Comparison of ENCODE assay signal across 29 cellular contexts in the genomic region with DNA sequence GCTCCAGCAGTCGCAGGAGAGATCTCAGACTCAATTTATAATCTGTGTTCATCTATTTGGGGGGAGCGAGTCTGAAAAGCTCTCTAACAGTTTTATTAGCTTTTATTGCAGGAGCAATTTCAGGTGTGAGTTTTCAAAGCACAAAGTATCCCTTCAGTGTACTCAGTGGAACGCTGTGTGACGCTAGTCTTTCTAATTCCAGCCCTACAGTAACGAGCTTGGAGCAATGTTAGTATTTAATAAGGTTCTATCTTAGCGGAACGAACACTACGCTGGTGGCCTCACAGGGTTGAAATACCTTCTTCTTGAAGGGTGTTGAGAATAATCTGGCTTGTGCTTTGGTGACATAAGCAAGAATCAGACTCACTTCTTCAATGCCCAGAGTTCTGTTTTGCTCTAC. TPM values are rescaled to one million over a fixed set of nuclear protein-coding genes. Genes with fewer than 3 reads are reported as not detected.
"Had no signal": no experiment of that assay in that cellular context is flagged by ENCODE, and none has a peak within 500 bp of the region (broad histone marks: within the 10 kb centered on the region; RNA-seq: fewer than 3 reads in every experiment).

No MANE protein-coding gene starts in this region.

- H3K4me3 Mint-ChIP-seq: activated CD4-positive, alpha-beta T cell treated with anti-CD3 and anti-CD28 coated beads, Interleukin-2, amount 10 ng/mL, durations not matched to agents 7 days and 5 days; activated CD8-positive, alpha-beta T cell treated with anti-CD3 and anti-CD28 coated beads for 36 hours; activated naive CD8-positive, alpha-beta T cell treated with anti-CD3 and anti-CD28 coated beads, Interleukin-2, amount 10 ng/mL, durations not matched to agents 7 days and 5 days; activated T-cell treated with anti-CD3 and anti-CD28 coated beads, Interleukin-2, amount 50 U/mL, for 72 hours had no signal

- ATAC-seq: activated CD8-positive, alpha-beta T cell treated with anti-CD3 and anti-CD28 coated beads for 36 hours; activated T-cell treated with anti-CD3 and anti-CD28 coated beads, Interleukin-2, amount 50 U/mL, for 72 hours; Panc1; Right ventricle myocardium inferior had no signal

- H3K4me3 ChIP-seq: adrenal gland, SK-N-MC had no signal

- DNase-seq: activated CD4-positive, alpha-beta T cell treated with anti-CD3 and anti-CD28 coated beads, Interleukin-2, amount 10 ng/mL, durations not matched to agents 7 days and 5 days; activated CD4-positive, CD25-positive, alpha-beta regulatory T cell; activated CD8-positive, alpha-beta memory T cell treated with anti-CD3 and anti-CD28 coated beads, Interleukin-2, amount 50 U/mL, for 4 hours; activated CD8-positive, alpha-beta T cell treated with anti-CD3 and anti-CD28 coated beads for 36 hours; activated gamma-delta T cell treated with Interleukin-2 at 50 U/mL for 16 hours; activated naive CD4-positive, alpha-beta T cell treated with anti-CD3 and anti-CD28 coated beads, Interleukin-2, amount 50 U/mL, for 16 hours; activated naive CD8-positive, alpha-beta T cell treated with anti-CD3 and anti-CD28 coated beads, Interleukin-2, amount 10 ng/mL, durations not matched to agents 7 days and 5 days; activated T-cell treated with anti-CD3 and anti-CD28 coated beads, Interleukin-2, amount 50 U/mL, for 72 hours; adrenal gland; anterior cingulate cortex; central memory CD4-positive, alpha-beta T cell; Kasumi-1; KBM-7; NCI-H1048; NCI-H1417 treated with DMSO at 0.1 percent for 48 hours; NCI-H1694 treated with DMSO at 0.1 percent for 48 hours; NCI-H2081; NCI-H2171 treated with DMSO at 0.1 percent for 48 hours; NCI-H226; NCI-H69; NK-92 treated with Interleukin-12 subunit alpha and Interleukin-12 subunit beta, amount 100 ng/mL, for 24 hours; RPMI8226; T-helper 1 cell had no signal

- H3K27ac ChIP-seq: adrenal gland, SK-N-MC, VCaP had no signal

- H3K27ac Mint-ChIP-seq: activated CD4-positive, alpha-beta T cell treated with anti-CD3 and anti-CD28 coated beads, Interleukin-2, amount 10 ng/mL, durations not matched to agents 7 days and 5 days; activated CD8-positive, alpha-beta T cell treated with anti-CD3 and anti-CD28 coated beads for 36 hours; activated naive CD8-positive, alpha-beta T cell treated with anti-CD3 and anti-CD28 coated beads, Interleukin-2, amount 10 ng/mL, durations not matched to agents 7 days and 5 days; activated T-cell treated with anti-CD3 and anti-CD28 coated beads, Interleukin-2, amount 50 U/mL, for 72 hours; activated T-helper 2 cell treated with anti-CD3 and anti-CD28 coated beads, Interferon-gamma antibody, Interleukin-2, Interleukin-4, amounts not matched to agents 10 μg/mL and 5 μg/mL and 100 μg/mL, durations not matched to agents 14 hours and 24 hours and 36 hours had no signal

- H3K4me1 ChIP-seq: breast epithelium had no signal

- H3K9me3 Mint-ChIP-seq: activated CD4-positive, alpha-beta T cell treated with anti-CD3 and anti-CD28 coated beads, Interleukin-2, amount 10 ng/mL, durations not matched to agents 7 days and 5 days; activated CD8-positive, alpha-beta T cell treated with anti-CD3 and anti-CD28 coated beads for 36 hours; activated naive CD8-positive, alpha-beta T cell treated with anti-CD3 and anti-CD28 coated beads, Interleukin-2, amount 10 ng/mL, durations not matched to agents 7 days and 5 days; activated T-cell treated with anti-CD3 and anti-CD28 coated beads, Interleukin-2, amount 50 U/mL, for 72 hours; activated T-helper 2 cell treated with anti-CD3 and anti-CD28 coated beads, Interferon-gamma antibody, Interleukin-2, Interleukin-4, amounts not matched to agents 10 μg/mL and 5 μg/mL and 100 μg/mL, durations not matched to agents 14 hours and 24 hours and 36 hours had no signal

- H3K36me3 ChIP-seq: adrenal gland, breast epithelium had no signal

- H3K27me3 Mint-ChIP-seq: activated CD4-positive, alpha-beta T cell treated with anti-CD3 and anti-CD28 coated beads, Interleukin-2, amount 10 ng/mL, durations not matched to agents 7 days and 5 days; activated CD8-positive, alpha-beta T cell treated with anti-CD3 and anti-CD28 coated beads for 36 hours had no signal

- H3K27me3 ChIP-seq: adrenal gland, breast epithelium had no signal

- H3K4me1 Mint-ChIP-seq: activated CD4-positive, alpha-beta T cell treated with anti-CD3 and anti-CD28 coated beads, Interleukin-2, amount 10 ng/mL, durations not matched to agents 7 days and 5 days; activated naive CD8-positive, alpha-beta T cell treated with anti-CD3 and anti-CD28 coated beads, Interleukin-2, amount 10 ng/mL, durations not matched to agents 7 days and 5 days had no signal

- H3K36me3 Mint-ChIP-seq: activated naive CD8-positive, alpha-beta T cell treated with anti-CD3 and anti-CD28 coated beads, Interleukin-2, amount 10 ng/mL, durations not matched to agents 7 days and 5 days had no signal

- H3K9me3 ChIP-seq: adrenal gland, breast epithelium had no signal

RNA-seq across cellular contexts. Expression of a gene that starts 8.4 kb away (rescaled TPM):
- total RNA-seq: activated CD4-positive, alpha-beta T cell treated with anti-CD3 and anti-CD28 coated beads, Interleukin-2, amount 10 ng/mL, durations not matched to agents 7 days and 5 days; activated CD8-positive, alpha-beta T cell treated with anti-CD3 and anti-CD28 coated beads for 36 hours; activated T-cell treated with anti-CD3 and anti-CD28 coated beads, Interleukin-2, amount 50 U/mL, for 72 hours had no signal
